Comparison of ENCODE assay signal across 8 cellular contexts in genomic region chr6:158232445-158233213, GRCh38.
DNase-seq lines count a peak whose midpoint lies in the region; ATAC-seq, FAIRE-seq and TF ChIP-seq lines count a peak whose summit lies in the region.

No MANE protein-coding gene starts in this region.

- FAIRE-seq in pancreas (lab: Jason Lieb, UNC): no peak

- no peak overlapping the region; the same call in 1 of the 2 replicates for H2AFZ ChIP-seq in SK-N-SH (ENCODE audit: low read depth)

- intact Hi-C loops in Calu3 (cut with micrococcal nuclease; ENCODE audit: unreplicated experiment): loop anchor here (5.0 kb wide), 1 partner anchor 105 kb away; no protein-coding TSS in a partner anchor
- intact Hi-C loops in heart left ventricle (cut with DNase I): loop anchor here in 1 of 10 donors (5.0 kb wide), 1 partner anchor 175 kb away; no protein-coding TSS in a partner anchor
- intact Hi-C loops in pancreas (cut with DNase I): no loop called here
- intact Hi-C loops in uterus (cut with DNase I; ENCODE audit: low total_unique reads): no loop called here

- H3K9ac ChIP-seq in SK-N-SH (peak overlapping the region; percentile 71), adipocyte (ENCODE audit: low read length) (peak overlapping the region; percentile 79)

- peak overlapping the region; percentile 91 for H3K4me2 ChIP-seq in SK-N-SH

- ATAC-seq in GM21786 (IDR thresholded peaks at IDR 0.05; ENCODE audit: unreplicated experiment): peak; percentile 23
- ATAC-seq in heart left ventricle: peak; percentile 68 to 75 (median 72)
- ATAC-seq in pancreas: peak; percentile 66 to 82 (median 81)

- POLR2A ChIA-PET in SK-N-SH (lab: Yijun Ruan, JAX): interaction anchor here (0.6 to 1.0 kb wide), 2 partner anchors 303 to 310 kb away, joined by 3 to 5 read pairs; no protein-coding TSS in a partner anchor

- H3K27me3 ChIP-seq in SK-N-SH (ENCODE audit: insufficient read depth): no peaks in the 10 kb centered on the region
- H3K27me3 ChIP-seq in adipocyte (replicated peaks; ENCODE audit: control insufficient read depth, insufficient read depth, low read length): no peaks in the 10 kb centered on the region
- H3K27me3 ChIP-seq in heart left ventricle: no peaks in the 10 kb centered on the region
- no peaks in the 10 kb centered on the region for H3K27me3 ChIP-seq in pancreas
- no peaks in the 10 kb centered on the region for H3K27me3 ChIP-seq in uterus

- no peaks in the 10 kb centered on the region for H3K9me2 ChIP-seq in SK-N-SH

- no peak for TF ChIP-seq POLR2A in heart left ventricle (IDR thresholded peaks at IDR 0.05)
- no peak for TF ChIP-seq POLR2A in uterus (IDR thresholded peaks at IDR 0.05)

- TF ChIP-seq RAD21 in SK-N-SH (IDR thresholded peaks at IDR 0.05; ENCODE audit: low read length): no peak

- peaks cover 60% of the 10 kb centered on the region for H3K79me2 ChIP-seq in SK-N-SH (ENCODE audit: insufficient read depth)

- H3K9me3 ChIP-seq in SK-N-SH (no peaks in the 10 kb centered on the region), adipocyte (ENCODE audit: control insufficient read depth, low read length) (no peaks in the 10 kb centered on the region), heart left ventricle (no peaks in the 10 kb centered on the region), pancreas (no peaks in the 10 kb centered on the region), uterus (no peaks in the 10 kb centered on the region)

- peaks cover 32% of the 10 kb centered on the region for H4K20me1 ChIP-seq in SK-N-SH (ENCODE audit: insufficient read depth)

- no TSS peak for BruUV-seq in Calu3 (replicated peaks; lab: Mats Ljungman, UMichigan)

- peak overlapping the region; percentile 88 for H3K4me3 Mint-ChIP-seq in Calu3 (ENCODE audit: low read depth, unreplicated experiment)

- H3K4me3 ChIP-seq in SK-N-SH (ENCODE audit: low read depth in 2 of 2, low read length in 1 of 2) (peak overlapping the region; percentile 60 to 68), adipocyte (ENCODE audit: low read length) (peak overlapping the region; percentile 89), heart left ventricle (peak overlapping the region; percentile 54 to 95 (median 77)), pancreas (peak overlapping the region; percentile 51 to 73 (median 62)), uterus (peak overlapping the region; percentile 50 to 99)

- no peaks in the 10 kb centered on the region for H3K9me3 Mint-ChIP-seq in Calu3 (ENCODE audit: low read depth, unreplicated experiment)

- no peak for TF ChIP-seq EP300 in SK-N-SH (IDR thresholded peaks at IDR 0.05; ENCODE audit: borderline replicate concordance in 1 of 2, low read depth in 1 of 2, low read length in 1 of 2)

- H3F3A ChIP-seq in SK-N-SH (replicated peaks; ENCODE audit: insufficient read depth): peaks cover 27% of the 10 kb centered on the region

- H3K36me3 ChIP-seq in SK-N-SH (replicated peaks in 1 of 2; ENCODE audit: control insufficient read depth in 1 of 2, insufficient read depth in 2 of 2, low read length in 1 of 2) (peaks cover 0 to 3% of the 10 kb centered on the region in 2 experiments), adipocyte (ENCODE audit: control insufficient read depth, insufficient read depth, low read length, severe bottlenecking) (no peaks in the 10 kb centered on the region), heart left ventricle (no peaks in the 10 kb centered on the region), pancreas (no peaks in the 10 kb centered on the region), uterus (no peaks in the 10 kb centered on the region)

- TF ChIP-seq CTCF in Calu3 (IDR thresholded peaks at IDR 0.05; ENCODE audit: unreplicated experiment) (no peak), SK-N-SH (IDR thresholded peaks at IDR 0.05) (no peak), heart left ventricle (IDR thresholded peaks at IDR 0.05) (no peak), pancreas (IDR thresholded peaks at IDR 0.05) (no peak), uterus (IDR thresholded peaks at IDR 0.05) (no peak)

- DNase-seq in Calu3: peak; percentile 66
- DNase-seq in Kasumi-1 (lab: John Stamatoyannopoulos, UW): peak; percentile 19 to 25
- DNase-seq in SK-N-SH: peak; percentile 85
- DNase-seq in adipocyte (ENCODE audit: low read depth): peak; percentile 81
- DNase-seq in heart left ventricle: peak; percentile 58 to 78 (median 62)
- peak; percentile 55 to 89 (median 67) for DNase-seq in pancreas
- DNase-seq in uterus: peak; percentile 51 to 60

- H3K36me3 Mint-ChIP-seq in Calu3 (ENCODE audit: insufficient read depth, unreplicated experiment): peaks cover 28% of the 10 kb centered on the region

- peaks cover 21% of the 10 kb centered on the region for H3K4me1 Mint-ChIP-seq in Calu3 (ENCODE audit: low read depth, unreplicated experiment)

- H3K27ac ChIP-seq in SK-N-SH (ENCODE audit: low read depth in 2 of 2, low read length in 1 of 2) (peak overlapping the region; percentile 52 to 89; a peak in 3 of 4 replicates), heart left ventricle (peak overlapping the region; percentile 57 to 92 (median 68)), pancreas (peak overlapping the region; percentile 37 to 69 (median 58)), uterus (peak overlapping the region; percentile 78 to 93)

- WGBS in SK-N-SH (ENCODE audit: low lambda C conversion rate): 2% methylated on average over 22 of the region's 59 CpGs
- 1 to 3% (median 1%) methylated on average over 32 to 59 of the region's 59 CpGs for WGBS in heart left ventricle, 4 donors
- 0 to 1% methylated on average over 39 to 59 of the region's 59 CpGs for WGBS in pancreas, 2 donors

- H3K4me1 ChIP-seq in SK-N-SH (ENCODE audit: control insufficient read depth in 1 of 2, insufficient read depth in 2 of 2, low read depth in 1 of 2, low read length in 1 of 2): peaks cover 14 to 15% of the 10 kb centered on the region in 2 experiments; a peak in 3 of 4 replicates
- peaks cover 21% of the 10 kb centered on the region for H3K4me1 ChIP-seq in adipocyte (ENCODE audit: control insufficient read depth, insufficient read depth, low read length)
- peaks cover 0 to 22% (median 16%) of the 10 kb centered on the region in 12 donors for H3K4me1 ChIP-seq in heart left ventricle
- peaks cover 0 to 3% (median 0%) of the 10 kb centered on the region in 3 donors for H3K4me1 ChIP-seq in pancreas
- H3K4me1 ChIP-seq in uterus: peaks cover 8% of the 10 kb centered on the region in 2 donors

- CTCF ChIA-PET in Calu3 (lab: Charles Lee): interaction anchor here (1.0 kb wide), 1 partner anchor 96 kb away, joined by 6 read pairs; no protein-coding TSS in a partner anchor
- CTCF ChIA-PET in SK-N-SH (lab: Yijun Ruan, JAX): interaction anchor here (1.0 to 2.7 kb wide), 5 partner anchors 13 to 373 kb away, joined by 3 to 22 read pairs (median 3); no protein-coding TSS in a partner anchor

- H3K27me3 Mint-ChIP-seq in Calu3 (ENCODE audit: unreplicated experiment): no peaks in the 10 kb centered on the region

- H3K27ac Mint-ChIP-seq in Calu3 (ENCODE audit: unreplicated experiment): peak overlapping the region; percentile 70

TF ChIP-seq in SK-N-SH, 30 proteins besides CTCF, POLR2A, EP300 and RAD21 (continues in another document):
- TF ChIP-seq FOXJ3 (CRISPR knock-in tag; IDR thresholded peaks at IDR 0.05) (peak; percentile 33; the same call in 1 of the 2 replicates), REST (IDR thresholded peaks at IDR 0.05; ENCODE audit: low read depth, low read length) (no peak), NFIC (IDR thresholded peaks at IDR 0.05; ENCODE audit: borderline replicate concordance) (peak; percentile 13; the same call in 1 of the 2 replicates), PBX3 (IDR thresholded peaks at IDR 0.05) (no peak; the same call in 1 of the 2 replicates), USF1 (IDR thresholded peaks at IDR 0.05; ENCODE audit: borderline replicate concordance, low read depth) (0 out of 2 replicates have a peak, but pooled peaks have one; percentile 36), RCOR1 (IDR thresholded peaks at IDR 0.05; ENCODE audit: low read length) (peak; percentile 49; the same call in 1 of the 2 replicates), RFX5 (IDR thresholded peaks at IDR 0.05; ENCODE audit: low read length) (no peak)

Comparison
In these comparisons a context has a peak if more than half of its experiments do, and no peak if none do; other contexts are left out.
1. Peak in every context shown above with its lines: DNase-seq, ATAC-seq, H3K4me3 ChIP-seq and H3K27ac ChIP-seq.
2. DNase-seq: peak in every context shown above with its lines; median percentile 85 in SK-N-SH; 81 in adipocyte; 67 in pancreas; 66 in Calu3; 62 in heart left ventricle; 56 in uterus; 22 in Kasumi-1.
3. ATAC-seq: peak in every context shown above with its lines; median percentile 81 in pancreas; 72 in heart left ventricle; 23 in GM21786.